Comparison of ENCODE assay signal across 10 cellular contexts in the genomic region with DNA sequence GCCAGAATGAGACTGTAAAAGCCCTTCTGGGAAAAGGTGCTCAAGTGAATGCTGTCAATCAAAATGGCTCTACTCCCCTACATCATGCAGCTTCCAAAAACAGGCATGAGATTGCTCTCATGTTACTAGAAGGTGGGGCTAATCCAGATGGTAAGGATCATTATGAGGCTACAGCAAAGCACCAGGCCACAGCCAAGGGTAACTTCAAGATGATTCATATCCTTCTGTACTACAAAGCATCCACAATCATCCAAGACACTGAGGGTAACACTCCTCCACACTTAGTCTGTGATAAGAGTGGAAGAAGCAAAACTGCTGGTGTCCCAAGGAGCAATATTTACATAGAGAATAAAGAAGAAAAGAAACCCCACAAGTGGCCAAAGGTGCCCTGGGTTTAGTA. TPM values are rescaled to one million over a fixed set of nuclear protein-coding genes. Genes with fewer than 3 reads are reported as not detected.
DNase-seq lines count a peak whose midpoint lies in the region; ATAC-seq and TF ChIP-seq lines count a peak whose summit lies in the region.
"Had no signal": no experiment of that assay in that cellular context is flagged by ENCODE, and none has a peak within 500 bp of the region (broad histone marks: within the 10 kb centered on the region; RNA-seq: fewer than 3 reads in every experiment).

No MANE protein-coding gene starts in this region.

- peaks cover 68% of the 10 kb centered on the region for H3K4me1 Mint-ChIP-seq in Calu3 (ENCODE audit: low read depth, unreplicated experiment)
- peaks cover 70% of the 10 kb centered on the region for H3K4me1 Mint-ChIP-seq in activated T-helper 17 cell treated with anti-CD3 and anti-CD28 coated beads, Interleukin-2, amount 50 U/mL, for 72 hours

- H3K4me2 ChIP-seq in mesenchymal stem cell (ENCODE audit: low read length, poor library complexity, severe bottlenecking) = no peak overlapping the region

- CTCF ChIA-PET in Calu3 (lab: Charles Lee) = interaction anchor here (0.5 to 0.7 kb wide), 2 partner anchors 17 to 143 kb away, joined by 5 to 6 read pairs; a partner anchor contains a TSS

- H3K4me3 ChIP-seq in mesenchymal stem cell (ENCODE audit: insufficient read depth in 1 of 2, low read depth in 1 of 2, low read length in 2 of 2) (peak overlapping the region in 1 of 2 experiments; percentile 9), WERI-Rb-1 (ENCODE audit: low read depth, low read length) (no peak overlapping the region)

- H2BK5ac ChIP-seq in mesenchymal stem cell (ENCODE audit: low read depth, low read length, poor library complexity, severe bottlenecking) = no peak overlapping the region

- no peaks in the 10 kb centered on the region for H3K9me3 Mint-ChIP-seq in Calu3 (ENCODE audit: low read depth, unreplicated experiment)
- H3K9me3 Mint-ChIP-seq in activated T-helper 17 cell treated with anti-CD3 and anti-CD28 coated beads, Interleukin-2, amount 50 U/mL, for 72 hours = no peaks in the 10 kb centered on the region

- no peak overlapping the region for H4K91ac ChIP-seq in mesenchymal stem cell (ENCODE audit: low read length)

- H3K9me3 ChIP-seq in mesenchymal stem cell (ENCODE audit: control insufficient read depth, low read length) = no peaks in the 10 kb centered on the region
- no peaks in the 10 kb centered on the region for H3K9me3 ChIP-seq in WERI-Rb-1 (ENCODE audit: severe bottlenecking)

- H3K4me1 ChIP-seq in mesenchymal stem cell (ENCODE audit: control insufficient read depth, insufficient read depth, low read depth, low read length) = peaks cover 9% of the 10 kb centered on the region

- H2BK12ac ChIP-seq in mesenchymal stem cell (ENCODE audit: low read length in 2 of 2) = no peak overlapping the region

- no peak overlapping the region for H3K18ac ChIP-seq in mesenchymal stem cell (ENCODE audit: low read depth in 1 of 2, low read length in 2 of 2)

- no TSS peak for BruUV-seq in Calu3 (replicated peaks; lab: Mats Ljungman, UMichigan)

- ATAC-seq in activated T-helper 17 cell treated with anti-CD3 and anti-CD28 coated beads, Interleukin-2, amount 50 U/mL, for 72 hours (replicated peaks) = peak; percentile 91

- no peak for DNase-seq in Calu3
- peak; percentile 21 for DNase-seq in HK-2 (ENCODE audit: unreplicated experiment)
- peak; percentile 68 for DNase-seq in mesenchymal stem cell
- DNase-seq in GM13976 (ENCODE audit: low spot score) = no peak
- no peak for DNase-seq in DMS79 (lab: John Stamatoyannopoulos, UW)
- DNase-seq in WERI-Rb-1 = no peak
- DNase-seq in NCI-H2081 treated with DMSO at 0.1 percent for 48 hours (lab: John Stamatoyannopoulos, UW) = no peak
- DNase-seq: NCI-H1436 had no signal

- H3K79me1 ChIP-seq in mesenchymal stem cell (replicated peaks; ENCODE audit: low read length, poor library complexity, severe bottlenecking) = no peaks in the 10 kb centered on the region

- no peak overlapping the region for H3K23ac ChIP-seq in mesenchymal stem cell (ENCODE audit: low read length in 2 of 2)

- H3K9ac ChIP-seq in mesenchymal stem cell (ENCODE audit: low read length) = no peak overlapping the region
- H3K9ac ChIP-seq: parathyroid adenoma had no signal

- no peak overlapping the region for H2BK120ac ChIP-seq in mesenchymal stem cell (ENCODE audit: low read depth, low read length)

- in situ Hi-C loops in GM13976 (cut with MboI; ENCODE audit: low sequenced_read_pairs, unreplicated experiment) = no loop called here

- H2AK5ac ChIP-seq in mesenchymal stem cell (ENCODE audit: low read length, severe bottlenecking) = no peak overlapping the region

- intact Hi-C loops in Calu3 (cut with micrococcal nuclease; ENCODE audit: unreplicated experiment) = no loop called here

- no peak overlapping the region for H2BK15ac ChIP-seq in mesenchymal stem cell (ENCODE audit: low read depth, poor library complexity, severe bottlenecking)

- H2AFZ ChIP-seq in mesenchymal stem cell (ENCODE audit: low read depth, low read length) = no peak overlapping the region
- H2AFZ ChIP-seq: parathyroid adenoma had no signal

- no peak overlapping the region for H3K14ac ChIP-seq in mesenchymal stem cell (ENCODE audit: low read length in 2 of 2)

- H3K27ac ChIP-seq in mesenchymal stem cell (ENCODE audit: low read length, poor library complexity, severe bottlenecking) (no peak overlapping the region), WERI-Rb-1 (no peak overlapping the region)
- H3K27ac ChIP-seq: parathyroid adenoma had no signal

- H3K36me3 Mint-ChIP-seq in Calu3 (ENCODE audit: insufficient read depth, unreplicated experiment) = peaks cover 24% of the 10 kb centered on the region
- H3K36me3 Mint-ChIP-seq in activated T-helper 17 cell treated with anti-CD3 and anti-CD28 coated beads, Interleukin-2, amount 50 U/mL, for 72 hours (ENCODE audit: low read depth) = peaks cover 85% of the 10 kb centered on the region

- H3K27ac Mint-ChIP-seq in Calu3 (ENCODE audit: unreplicated experiment) = peak overlapping the region; percentile 23
- peak overlapping the region; percentile 64 for H3K27ac Mint-ChIP-seq in activated T-helper 17 cell treated with anti-CD3 and anti-CD28 coated beads, Interleukin-2, amount 50 U/mL, for 72 hours

- TF ChIP-seq CTCF in Calu3 (IDR thresholded peaks at IDR 0.05; ENCODE audit: unreplicated experiment) (no peak), GM13976 (IDR thresholded peaks at IDR 0.05; ENCODE audit: borderline replicate concordance, control extremely low read depth, extremely low read depth, insufficient read depth, missing control alignments) (no peak), WERI-Rb-1 (IDR thresholded peaks at IDR 0.05; ENCODE audit: low read depth, low read length) (no peak)

- H3K27me3 Mint-ChIP-seq in Calu3 (ENCODE audit: unreplicated experiment) = no peaks in the 10 kb centered on the region
- H3K27me3 Mint-ChIP-seq in activated T-helper 17 cell treated with anti-CD3 and anti-CD28 coated beads, Interleukin-2, amount 50 U/mL, for 72 hours = no peaks in the 10 kb centered on the region

- no peaks in the 10 kb centered on the region for H3K27me3 ChIP-seq in mesenchymal stem cell (ENCODE audit: control insufficient read depth in 1 of 2, insufficient read depth in 1 of 2, low read length in 2 of 2)
- no peaks in the 10 kb centered on the region for H3K27me3 ChIP-seq in WERI-Rb-1 (ENCODE audit: insufficient read depth, low read depth, severe bottlenecking)

- H3K4ac ChIP-seq in mesenchymal stem cell (ENCODE audit: low read depth in 1 of 2, low read length in 2 of 2) = no peak overlapping the region

- no peak overlapping the region for H3K4me3 Mint-ChIP-seq in Calu3 (ENCODE audit: low read depth, unreplicated experiment)
- peak overlapping the region; percentile 43 for H3K4me3 Mint-ChIP-seq in activated T-helper 17 cell treated with anti-CD3 and anti-CD28 coated beads, Interleukin-2, amount 50 U/mL, for 72 hours

- H3K36me3 ChIP-seq in mesenchymal stem cell (ENCODE audit: control insufficient read depth in 1 of 2, insufficient read depth in 2 of 2, low read depth in 1 of 2, low read length in 2 of 2) (no peaks in the 10 kb centered on the region), WERI-Rb-1 (peaks cover 62% of the 10 kb centered on the region)

- H4K8ac ChIP-seq in mesenchymal stem cell (ENCODE audit: low read length) = no peak overlapping the region

RNA-seq across cellular contexts. Expression of a gene that starts 17.3 kb away (rescaled TPM):
- total RNA-seq in Calu3 (2022) = 91.8 and 103 TPM in 2 replicates
- total RNA-seq in activated T-helper 17 cell treated with anti-CD3 and anti-CD28 coated beads, Interleukin-2, amount 50 U/mL, for 72 hours = 10 to 100 TPM; 57.9 to 75.4 TPM
- 47.9 TPM for polyA plus RNA-seq in mesenchymal stem cell (2013, experiment 1 of 2)
- 45.5 TPM for polyA plus RNA-seq in mesenchymal stem cell (2013, experiment 2 of 2)

RNA-seq across cellular contexts. Expression of a gene that starts 44.4 kb away (rescaled TPM):
- total RNA-seq in Calu3 (2022) = 87.3 and 89.1 TPM in 2 replicates
- total RNA-seq in activated T-helper 17 cell treated with anti-CD3 and anti-CD28 coated beads, Interleukin-2, amount 50 U/mL, for 72 hours = 10 to 100 TPM; 43.0 to 57.4 TPM
- polyA plus RNA-seq in mesenchymal stem cell (2013, experiment 1 of 2) = 53.8 TPM
- polyA plus RNA-seq in mesenchymal stem cell (2013, experiment 2 of 2) = 63.4 TPM

RNA-seq across cellular contexts. Expression of a gene that starts 44.6 kb away (rescaled TPM):
- total RNA-seq in Calu3 (2022) = 13.2 and 15.4 TPM in 2 replicates
- total RNA-seq in activated T-helper 17 cell treated with anti-CD3 and anti-CD28 coated beads, Interleukin-2, amount 50 U/mL, for 72 hours = 1 to 10 TPM; 3.0 to 5.4 TPM
- polyA plus RNA-seq in mesenchymal stem cell (2013, experiment 1 of 2) = 2.5 TPM
- 2.5 TPM for polyA plus RNA-seq in mesenchymal stem cell (2013, experiment 2 of 2)

Comparison
In these comparisons a context has a peak if more than half of its experiments do, and no peak if none do; other contexts are left out.
1. DNase-seq: peak in HK-2 (single experiment) and mesenchymal stem cell (single experiment); none in Calu3 (single experiment), GM13976 (single experiment), DMS79 (single experiment), WERI-Rb-1 (single experiment) and NCI-H2081 treated with DMSO at 0.1 percent for 48 hours (single experiment).